In genomic region chr4:123833156-123833555, GRCh38 we compare ENCODE assay signal across 16 cellular contexts.
A peak's percentile ranks its signal among the peaks of the same experiment; 100 is the strongest.
DNase-seq lines count a peak whose midpoint lies in the region; ATAC-seq and TF ChIP-seq lines count a peak whose summit lies in the region.
"Had no signal": no experiment of that assay in that cellular context is flagged by ENCODE, and none has a peak within 500 bp of the region (broad histone marks: within the 10 kb centered on the region; RNA-seq: fewer than 3 reads in every experiment).

No MANE protein-coding gene starts in this region.

- POLR2A ChIA-PET in SK-N-SH (lab: Yijun Ruan, JAX), result no interaction called here

- no peak for TF ChIP-seq EP300 in SK-N-SH (IDR thresholded peaks at IDR 0.05; ENCODE audit: borderline replicate concordance in 1 of 2, low read depth in 1 of 2, low read length in 1 of 2)
- no peak for TF ChIP-seq EP300 in tibial nerve (IDR thresholded peaks at IDR 0.05)

- H3K9me2 ChIP-seq in SK-N-SH, result no peaks in the 10 kb centered on the region

- 17% methylated on average over 2 of the region's 2 CpGs for WGBS in SK-N-SH (ENCODE audit: low lambda C conversion rate)
- 42 to 44% methylated on average over 2 of the region's 2 CpGs for WGBS in tibial nerve, 2 donors

- no peak for DNase-seq in SK-N-SH
- DNase-seq in colonic mucosa, result no peak
- DNase-seq in tibial nerve (ENCODE audit: low spot score in 2 of 2), result no peak
- no peak for DNase-seq in activated naive CD4-positive, alpha-beta T cell treated with anti-CD3 and anti-CD28 coated beads, Interleukin-2, amount 50 U/mL, for 16 hours
- DNase-seq in RKO (ENCODE audit: low spot score), result no peak
- no peak for DNase-seq in dorsolateral prefrontal cortex
- DNase-seq: activated T-cell treated with anti-CD3 and anti-CD28 coated beads, Interleukin-2, amount 50 U/mL, for 1 hour; anterior cingulate cortex; Karpas-422; NCI-H187; NCI-H82 had no signal

- no peak for ATAC-seq in SK-N-SH treated with all-trans-retinoic acid at 6 μM for 48 hours
- ATAC-seq: activated CD4-positive, CD25-positive, alpha-beta regulatory T cell treated with anti-CD3 and anti-CD28 coated beads, Interleukin-2, amount 50 U/mL, for 24 hours had no signal

- H3K27ac ChIP-seq in SK-N-SH (ENCODE audit: low read depth in 2 of 2, low read length in 1 of 2) (peak overlapping the region; percentile 87 to 99; a peak in 3 of 4 replicates), colonic mucosa (peak overlapping the region; percentile 4), mucosa of rectum (ENCODE audit: low read depth in 2 of 2, low read length in 2 of 2) (peak overlapping the region; percentile 67 to 70), tibial nerve (peak overlapping the region in 3 of 4 donors; percentile 42 to 84 (median 79)), dorsolateral prefrontal cortex (peak overlapping the region in 3 of 59 donors; percentile 19 to 69 (median 58))
- H3K27ac ChIP-seq: 22Rv1 had no signal

- intact Hi-C loops in colonic mucosa (cut with DNase I), result no loop called here
- intact Hi-C loops in dorsolateral prefrontal cortex (cut with DNase I), result no loop called here

- no peak overlapping the region for H2AFZ ChIP-seq in SK-N-SH (ENCODE audit: low read depth)

- peak overlapping the region; percentile 47; the same call in 1 of the 2 replicates for H3K9ac ChIP-seq in SK-N-SH
- no peak overlapping the region for H3K9ac ChIP-seq in colonic mucosa (ENCODE audit: low read depth in 2 of 2, low read length in 2 of 2)
- no peak overlapping the region for H3K9ac ChIP-seq in mucosa of rectum (ENCODE audit: low read depth in 1 of 2, low read length in 2 of 2)

- H3K27me3 ChIP-seq in SK-N-SH (ENCODE audit: insufficient read depth), result no peaks in the 10 kb centered on the region
- no peaks in the 10 kb centered on the region for H3K27me3 ChIP-seq in colonic mucosa
- no peaks in the 10 kb centered on the region for H3K27me3 ChIP-seq in mucosa of rectum (ENCODE audit: control insufficient read depth in 2 of 2, insufficient read depth in 2 of 2, low read length in 2 of 2)
- no peaks in the 10 kb centered on the region for H3K27me3 ChIP-seq in tibial nerve
- H3K27me3 ChIP-seq in dorsolateral prefrontal cortex, result peaks cover 0 to 2% (median 0%) of the 10 kb centered on the region in 45 donors

- TF ChIP-seq CTCF in SK-N-SH (IDR thresholded peaks at IDR 0.05) (no peak), colonic mucosa (IDR thresholded peaks at IDR 0.05) (no peak), tibial nerve (IDR thresholded peaks at IDR 0.05) (no peak), dorsolateral prefrontal cortex (IDR thresholded peaks at IDR 0.05 in 54 of 56, conservative IDR thresholded peaks at IDR 0.05 in 2 of 56; ENCODE audit: low read depth in 1 of 56, partially characterized antibody in 56 of 56) (no peak)

- H3K79me2 ChIP-seq in SK-N-SH (ENCODE audit: insufficient read depth), result no peaks in the 10 kb centered on the region

- no peak for TF ChIP-seq POLR2A in tibial nerve (IDR thresholded peaks at IDR 0.05)

- H3K4me2 ChIP-seq in SK-N-SH, result peak overlapping the region; percentile 68; the same call in 1 of the 2 replicates

- H3K36me3 ChIP-seq in SK-N-SH (replicated peaks in 1 of 2; ENCODE audit: control insufficient read depth in 1 of 2, insufficient read depth in 2 of 2, low read length in 1 of 2), result no peaks in the 10 kb centered on the region
- no peaks in the 10 kb centered on the region for H3K36me3 ChIP-seq in colonic mucosa
- H3K36me3 ChIP-seq in mucosa of rectum (ENCODE audit: control insufficient read depth in 2 of 2, insufficient read depth in 2 of 2, low read length in 2 of 2), result no peaks in the 10 kb centered on the region
- no peaks in the 10 kb centered on the region for H3K36me3 ChIP-seq in tibial nerve

- CTCF ChIA-PET in SK-N-SH (lab: Yijun Ruan, JAX), result interaction anchor here (0.7 kb wide), 1 partner anchor 1093 kb away, joined by 4 read pairs; no protein-coding TSS in a partner anchor

- no peak for TF ChIP-seq RAD21 in SK-N-SH (IDR thresholded peaks at IDR 0.05; ENCODE audit: low read length)

- peaks cover 14 to 41% of the 10 kb centered on the region in 2 experiments for H3K4me1 ChIP-seq in SK-N-SH (ENCODE audit: control insufficient read depth in 1 of 2, insufficient read depth in 2 of 2, low read depth in 1 of 2, low read length in 1 of 2)
- H3K4me1 ChIP-seq in colonic mucosa, result no peaks in the 10 kb centered on the region
- H3K4me1 ChIP-seq in mucosa of rectum (ENCODE audit: control insufficient read depth in 2 of 2, insufficient read depth in 2 of 2, low read length in 2 of 2), result no peaks in the 10 kb centered on the region
- peaks cover 0 to 21% (median 10%) of the 10 kb centered on the region in 4 donors for H3K4me1 ChIP-seq in tibial nerve

- H3K9me3 ChIP-seq in SK-N-SH, result peaks cover 6% of the 10 kb centered on the region; the same call in 1 of the 2 replicates
- no peaks in the 10 kb centered on the region for H3K9me3 ChIP-seq in colonic mucosa
- H3K9me3 ChIP-seq in mucosa of rectum (ENCODE audit: control insufficient read depth in 2 of 2, low read length in 2 of 2), result no peaks in the 10 kb centered on the region
- H3K9me3 ChIP-seq in tibial nerve, result no peaks in the 10 kb centered on the region
- H3K9me3 ChIP-seq: mucosa of descending colon had no signal

- H3K4me3 ChIP-seq in SK-N-SH (ENCODE audit: low read depth in 2 of 2, low read length in 1 of 2) (no peak overlapping the region), colonic mucosa (no peak overlapping the region), mucosa of rectum (ENCODE audit: low read length in 2 of 2) (no peak overlapping the region), tibial nerve (no peak overlapping the region), dorsolateral prefrontal cortex (no peak overlapping the region)
- H3K4me3 ChIP-seq: mucosa of descending colon had no signal

- H4K20me1 ChIP-seq in SK-N-SH (ENCODE audit: insufficient read depth), result no peaks in the 10 kb centered on the region

- H3F3A ChIP-seq in SK-N-SH (replicated peaks; ENCODE audit: insufficient read depth), result peaks cover 39% of the 10 kb centered on the region

TF ChIP-seq in SK-N-SH, 30 proteins besides CTCF, POLR2A, EP300 and RAD21 (continues in another document):
- TF ChIP-seq MAX (IDR thresholded peaks at IDR 0.05; ENCODE audit: low read depth) (no peak), NFIC (IDR thresholded peaks at IDR 0.05; ENCODE audit: borderline replicate concordance) (no peak), MEF2A (IDR thresholded peaks at IDR 0.05; ENCODE audit: borderline replicate concordance, low read depth) (0 out of 2 replicates have a peak, but pooled peaks have one; percentile 27), MXI1 (IDR thresholded peaks at IDR 0.05; ENCODE audit: low read depth, low read length) (no peak)

TF ChIP-seq in SK-N-SH treated with all-trans-retinoic acid at 6 μM for 48 hours, 23 proteins besides CTCF, POLR2A, EP300 and RAD21:
- TF ChIP-seq BACH2 (CRISPR knock-in tag; IDR thresholded peaks at IDR 0.05; ENCODE audit: borderline replicate concordance), result no peak
- no peak for TF ChIP-seq GLIS3 (CRISPR knock-in tag; IDR thresholded peaks at IDR 0.05)
- no peak for TF ChIP-seq RARB (CRISPR knock-in tag; IDR thresholded peaks at IDR 0.05)
- TF ChIP-seq TOX (CRISPR knock-in tag; IDR thresholded peaks at IDR 0.05; ENCODE audit: borderline replicate concordance), result no peak
- no peak for TF ChIP-seq ZFP3 (CRISPR knock-in tag; IDR thresholded peaks at IDR 0.05)
- TF ChIP-seq CSDC2 (CRISPR knock-in tag; IDR thresholded peaks at IDR 0.05), result no peak
- TF ChIP-seq ARNTL (CRISPR knock-in tag; IDR thresholded peaks at IDR 0.05; ENCODE audit: borderline replicate concordance, low read depth), result no peak
- TF ChIP-seq ESRRG (CRISPR knock-in tag; IDR thresholded peaks at IDR 0.05), result no peak
- TF ChIP-seq ISL1 (CRISPR knock-in tag; IDR thresholded peaks at IDR 0.05), result no peak
- TF ChIP-seq ZFP30 (CRISPR knock-in tag; IDR thresholded peaks at IDR 0.05), result no peak
